1 cellular context compared by ENCODE assay signal in the genomic region with DNA sequence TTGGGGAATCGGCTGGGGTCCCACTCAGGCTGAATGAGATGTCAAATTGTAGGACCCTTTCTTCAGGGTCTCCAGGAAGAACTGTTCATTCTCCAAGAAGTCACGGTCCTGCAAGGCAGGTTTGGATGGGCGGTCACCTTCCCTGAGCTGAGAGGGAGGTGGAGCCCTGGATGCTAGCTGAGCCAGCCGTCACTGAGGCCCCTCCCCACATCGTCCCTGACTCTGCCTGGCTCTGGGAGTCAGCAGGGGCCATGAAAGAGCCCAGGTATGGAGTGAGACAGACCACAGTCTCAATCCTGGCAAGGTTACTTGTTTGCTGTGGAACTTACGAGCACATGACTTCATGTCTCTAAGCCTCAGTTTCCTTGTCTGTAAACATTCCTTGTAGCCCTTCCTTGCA.
TF ChIP-seq lines count a peak whose summit lies in the region.

No MANE protein-coding gene starts in this region.

TF ChIP-seq in K562, 482 proteins besides CTCF, POLR2A, EP300 and RAD21:
- TF ChIP-seq RERE (CRISPR knock-in tag; IDR thresholded peaks at IDR 0.05; ENCODE audit: borderline replicate concordance) (no peak), LEF1 (IDR thresholded peaks at IDR 0.05) (no peak), IRF2 (CRISPR knock-in tag; IDR thresholded peaks at IDR 0.05) (no peak), ATF3 (IDR thresholded peaks at IDR 0.05) (no peak), ATF3 (CRISPR knock-in tag; conservative IDR thresholded peaks at IDR 0.05) (no peak), ZNF41 (CRISPR knock-in tag; conservative IDR thresholded peaks at IDR 0.05) (no peak), ZNF518B (CRISPR knock-in tag; IDR thresholded peaks at IDR 0.05) (no peak), RBM34 (IDR thresholded peaks at IDR 0.05; ENCODE audit: borderline replicate concordance, insufficient read depth, low read length) (no peak), MYBL2 (IDR thresholded peaks at IDR 0.05; ENCODE audit: low read depth) (no peak), MYBL2 (CRISPR knock-in tag; IDR thresholded peaks at IDR 0.05; ENCODE audit: borderline replicate concordance) (no peak)
TF ChIP-seq in K562: peak in this region for 0.
